ENCODE assay signal across 21 cellular contexts in the genomic region with DNA sequence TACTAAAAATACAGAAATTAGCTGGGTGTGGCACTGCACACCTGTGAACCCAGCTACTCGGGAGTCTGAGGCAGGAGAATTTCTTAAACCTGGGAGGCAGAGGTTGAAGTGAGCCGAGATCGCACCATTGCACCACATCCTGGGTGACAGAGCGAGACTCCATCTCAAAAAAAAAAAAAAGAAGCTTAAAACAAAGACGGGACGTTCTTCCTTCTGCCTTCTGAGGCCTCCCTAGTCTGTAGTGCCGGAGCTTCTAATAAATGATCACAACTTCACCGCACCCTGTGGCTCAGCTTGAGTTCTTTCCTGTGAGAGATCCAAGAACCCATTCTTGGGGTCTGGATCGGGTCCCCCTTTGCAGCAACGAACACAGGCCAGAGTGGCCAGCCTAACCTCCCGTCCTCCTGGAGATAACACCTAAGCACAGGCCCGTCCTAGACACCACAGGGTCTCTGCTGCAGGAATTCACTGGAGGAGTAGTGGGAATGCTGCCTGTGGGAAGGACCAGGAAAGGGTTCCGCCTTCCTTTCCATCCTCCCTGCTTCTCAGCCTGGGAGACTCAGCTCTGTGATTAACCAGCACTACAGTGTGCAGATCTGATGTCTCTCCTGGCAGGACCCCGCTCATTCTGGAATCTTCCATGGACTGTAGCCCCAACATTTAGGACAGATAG. TPM values are rescaled to one million over a fixed set of nuclear protein-coding genes. Genes with fewer than 3 reads are reported as not detected.
DNase-seq lines count a peak whose midpoint lies in the region; ATAC-seq and TF ChIP-seq lines count a peak whose summit lies in the region.
"Had no signal": no experiment of that assay in that cellular context is flagged by ENCODE, and none has a peak within 500 bp of the region (broad histone marks: within the 10 kb centered on the region; RNA-seq: fewer than 3 reads in every experiment).

No MANE protein-coding gene starts in this region.

- H3K4me1 ChIP-seq in Peyer's patch (peaks cover 0 to 37% (median 0%) of the 10 kb centered on the region in 4 donors), neutrophil (ENCODE audit: control insufficient read depth in 1 of 2, insufficient read depth in 1 of 2, low read depth in 1 of 2, low read length in 1 of 2) (peaks cover 67 to 82% of the 10 kb centered on the region in 2 experiments)
- H3K4me1 ChIP-seq: right lobe of liver had no signal

- no peak for ATAC-seq in activated T-cell treated with anti-CD3 and anti-CD28 coated beads, Interleukin-2, amount 50 U/mL, for 72 hours (replicated peaks in 1 of 2)
- no peak for ATAC-seq in GM18870 (IDR thresholded peaks at IDR 0.05; ENCODE audit: unreplicated experiment)
- ATAC-seq: right lobe of liver had no signal

- H3K27me3 ChIP-seq in Peyer's patch (no peaks in the 10 kb centered on the region), neutrophil (no peaks in the 10 kb centered on the region)
- H3K27me3 ChIP-seq: right lobe of liver had no signal

- H3K36me3 Mint-ChIP-seq in activated T-cell treated with anti-CD3 and anti-CD28 coated beads, Interleukin-2, amount 50 U/mL, for 72 hours (ENCODE audit: insufficient read depth in 2 of 2): no peaks in the 10 kb centered on the region
- H3K36me3 Mint-ChIP-seq in Calu3 (ENCODE audit: insufficient read depth, unreplicated experiment): no peaks in the 10 kb centered on the region
- H3K36me3 Mint-ChIP-seq: CD14-positive monocyte, mesothelial cell of epicardium had no signal

- H3K9me3 ChIP-seq in Peyer's patch (no peaks in the 10 kb centered on the region), neutrophil (no peaks in the 10 kb centered on the region)
- H3K9me3 ChIP-seq: right lobe of liver had no signal

- H3K9me3 Mint-ChIP-seq in activated T-cell treated with anti-CD3 and anti-CD28 coated beads, Interleukin-2, amount 50 U/mL, for 72 hours: no peaks in the 10 kb centered on the region
- H3K9me3 Mint-ChIP-seq in Calu3 (ENCODE audit: low read depth, unreplicated experiment): no peaks in the 10 kb centered on the region
- H3K9me3 Mint-ChIP-seq: CD14-positive monocyte, mesothelial cell of epicardium had no signal

- no peak for DNase-seq in activated T-cell treated with anti-CD3 and anti-CD28 coated beads, Interleukin-2, amount 50 U/mL, for 72 hours
- no peak for DNase-seq in activated T-cell treated with anti-CD3 and anti-CD28 coated beads, Interleukin-2, amount 50 U/mL, for 1 hour
- DNase-seq in Peyer's patch (peak in 1 of 3 donors; percentile 62), NCI-H526 (lab: John Stamatoyannopoulos, UW) (no peak), Calu3 (no peak)
- peak; percentile 69 for DNase-seq in central memory CD4-positive, alpha-beta T cell
- DNase-seq: amygdala, DND-41, hippocampal formation, NCI-H1417, nucleus accumbens, SW 1271 had no signal

- intact Hi-C loops in Calu3 (cut with micrococcal nuclease; ENCODE audit: unreplicated experiment): loop anchor here (2.0 kb wide), 1 partner anchor 40 kb away; no protein-coding TSS in a partner anchor

- BruUV-seq in Calu3 (replicated peaks; lab: Mats Ljungman, UMichigan): no TSS peak

- peaks cover 90% of the 10 kb centered on the region for H3K4me1 Mint-ChIP-seq in activated T-cell treated with anti-CD3 and anti-CD28 coated beads, Interleukin-2, amount 50 U/mL, for 72 hours (ENCODE audit: low read depth)
- no peaks in the 10 kb centered on the region for H3K4me1 Mint-ChIP-seq in Calu3 (ENCODE audit: low read depth, unreplicated experiment)

- H3K36me3 ChIP-seq in Peyer's patch (no peaks in the 10 kb centered on the region), neutrophil (no peaks in the 10 kb centered on the region)
- H3K36me3 ChIP-seq: right lobe of liver had no signal

- CTCF ChIA-PET in Calu3 (lab: Charles Lee): no interaction called here

- H3K27me3 Mint-ChIP-seq in activated T-cell treated with anti-CD3 and anti-CD28 coated beads, Interleukin-2, amount 50 U/mL, for 72 hours (ENCODE audit: low read depth): no peaks in the 10 kb centered on the region
- H3K27me3 Mint-ChIP-seq in Calu3 (ENCODE audit: unreplicated experiment): peaks cover 20% of the 10 kb centered on the region

- H3K4me3 Mint-ChIP-seq in activated T-cell treated with anti-CD3 and anti-CD28 coated beads, Interleukin-2, amount 50 U/mL, for 72 hours: peak overlapping the region; percentile 20 to 29
- H3K4me3 Mint-ChIP-seq in Calu3 (ENCODE audit: low read depth, unreplicated experiment): no peak overlapping the region
- H3K4me3 Mint-ChIP-seq: CD14-positive monocyte, mesothelial cell of epicardium had no signal

- H3K4me3 ChIP-seq in Peyer's patch: no peak overlapping the region
- peak overlapping the region in 1 of 2 experiments; percentile 3 for H3K4me3 ChIP-seq in neutrophil (ENCODE audit: low read depth in 1 of 2, low read length in 1 of 2)
- H3K4me3 ChIP-seq: right lobe of liver had no signal

- no peak for TF ChIP-seq POLR2A in Peyer's patch (IDR thresholded peaks at IDR 0.05)

- TF ChIP-seq CTCF in Peyer's patch (IDR thresholded peaks at IDR 0.05) (no peak), neutrophil (IDR thresholded peaks at IDR 0.05) (no peak), Calu3 (IDR thresholded peaks at IDR 0.05; ENCODE audit: unreplicated experiment) (no peak)

- H3K27ac Mint-ChIP-seq in activated T-cell treated with anti-CD3 and anti-CD28 coated beads, Interleukin-2, amount 50 U/mL, for 72 hours: peak overlapping the region; percentile 52
- H3K27ac Mint-ChIP-seq in Calu3 (ENCODE audit: unreplicated experiment): no peak overlapping the region

- H3K27ac ChIP-seq in Peyer's patch: peak overlapping the region in 3 of 4 donors; percentile 17 to 57 (median 25)
- H3K27ac ChIP-seq in neutrophil: peak overlapping the region; percentile 79
- H3K27ac ChIP-seq: right lobe of liver, RWPE1 had no signal

RNA-seq across cellular contexts. Expression of a gene that starts 2.2 kb away (rescaled TPM):
- 10 to 100 TPM; 21.9 to 24.4 TPM for total RNA-seq in activated T-cell treated with anti-CD3 and anti-CD28 coated beads, Interleukin-2, amount 50 U/mL, for 72 hours
- total RNA-seq in Peyer's patch: not detected
- total RNA-seq in Calu3 (2022): not detected in 2 replicates
- total RNA-seq: A673, cerebellum, kidney epithelial cell, mesothelial cell of epicardium had no signal

RNA-seq across cellular contexts. Expression of a gene that starts 17.8 kb away (rescaled TPM):
- 100 to 1,000 TPM in 1 of 2 donors, 10 to 100 TPM in 1; 77.8 to 115 TPM for total RNA-seq in activated T-cell treated with anti-CD3 and anti-CD28 coated beads, Interleukin-2, amount 50 U/mL, for 72 hours
- total RNA-seq in Peyer's patch (1 to 10 TPM; 2.1 to 8.3 (median 4.7) TPM), Calu3 (2022) (12.3 and 16.1 TPM in 2 replicates)

RNA-seq across cellular contexts. Expression of a gene that starts 54.2 kb away (rescaled TPM):
- total RNA-seq in activated T-cell treated with anti-CD3 and anti-CD28 coated beads, Interleukin-2, amount 50 U/mL, for 72 hours: 10 to 100 TPM; 44.8 to 49.0 TPM
- total RNA-seq in Peyer's patch (1 to 10 TPM in 3 of 4 donors, under 1 TPM in 1; 0.70 to 8.3 (median 1.6) TPM), Calu3 (2022) (22.2 and 24.1 TPM in 2 replicates)

RNA-seq across cellular contexts. Expression of a gene that starts 57.6 kb away (rescaled TPM):
- total RNA-seq in activated T-cell treated with anti-CD3 and anti-CD28 coated beads, Interleukin-2, amount 50 U/mL, for 72 hours: 10 to 100 TPM; 41.5 to 61.0 TPM
- 10 to 100 TPM; 41.2 to 58.6 (median 53.2) TPM for total RNA-seq in Peyer's patch
- total RNA-seq in Calu3 (2022): 10.5 and 11.8 TPM in 2 replicates

Comparison
In these comparisons a context has a peak if more than half of its experiments do, and no peak if none do; other contexts are left out.
1. RNA of a gene that starts 2.2 kb away (total RNA-seq): 21.9 to 24.4 TPM in activated T-cell treated with anti-CD3 and anti-CD28 coated beads, Interleukin-2, amount 50 U/mL, for 72 hours; not detected in Calu3 and not detected in Peyer's patch; every median in the first group is over 10 times any median in the second.